Comparison of ENCODE assay signal across 1 cellular context in genomic region chr19:10566658-10567410, GRCh38.
A peak's percentile ranks its signal among the peaks of the same experiment; 100 is the strongest.
TF ChIP-seq lines count a peak whose summit lies in the region.

No MANE protein-coding gene starts in this region.

TF ChIP-seq in GM12878, 131 proteins besides CTCF, POLR2A, EP300 and RAD21 (continued from another document):
- no peak for TF ChIP-seq IRF3 (IDR thresholded peaks at IDR 0.05)
- TF ChIP-seq NFXL1 (IDR thresholded peaks at IDR 0.05; ENCODE audit: borderline replicate concordance) = no peak
- TF ChIP-seq, protein P1, sequence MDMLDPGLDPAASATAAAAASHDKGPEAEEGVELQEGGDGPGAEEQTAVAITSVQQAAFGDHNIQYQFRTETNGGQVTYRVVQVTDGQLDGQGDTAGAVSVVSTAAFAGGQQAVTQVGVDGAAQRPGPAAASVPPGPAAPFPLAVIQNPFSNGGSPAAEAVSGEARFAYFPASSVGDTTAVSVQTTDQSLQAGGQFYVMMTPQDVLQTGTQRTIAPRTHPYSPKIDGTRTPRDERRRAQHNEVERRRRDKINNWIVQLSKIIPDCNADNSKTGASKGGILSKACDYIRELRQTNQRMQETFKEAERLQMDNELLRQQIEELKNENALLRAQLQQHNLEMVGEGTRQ (IDR thresholded peaks at IDR 0.05; ENCODE audit: borderline replicate concordance, low read depth, low read length) = no peak
- TF ChIP-seq E2F4 (IDR thresholded peaks at IDR 0.05; ENCODE audit: low read depth, low read length) = no peak
- TF ChIP-seq MYB (IDR thresholded peaks at IDR 0.05; ENCODE audit: borderline replicate concordance, low read depth, low read length) = peak; percentile 37; the same call in 1 of the 2 replicates
- peak; percentile 33; the same call in 1 of the 2 replicates for TF ChIP-seq HDGF (IDR thresholded peaks at IDR 0.05)
- TF ChIP-seq BHLHE40 (IDR thresholded peaks at IDR 0.05; ENCODE audit: borderline replicate concordance in 1 of 2, low read depth in 2 of 2, low read length in 1 of 2) = peak; percentile 59 to 66; a peak in 2 of 4 replicates
- no peak for TF ChIP-seq YY1 (IDR thresholded peaks at IDR 0.05; ENCODE audit: low read depth, low read length)
- TF ChIP-seq PAX8 (IDR thresholded peaks at IDR 0.05) = no peak
- no peak for TF ChIP-seq RAD51 (IDR thresholded peaks at IDR 0.05)
- TF ChIP-seq SIN3A (IDR thresholded peaks at IDR 0.05; ENCODE audit: low read depth, low read length) = no peak
- peak; percentile 44; the same call in 1 of the 2 replicates for TF ChIP-seq DPF2 (IDR thresholded peaks at IDR 0.05)
- peak in 1 of 2 experiments; percentile 2; a peak in 1 of 4 replicates for TF ChIP-seq IKZF2 (IDR thresholded peaks at IDR 0.05)
